8 cellular contexts compared by ENCODE assay signal in genomic region chr1:63593887-63594617, GRCh38. TPM values are rescaled to one million over a fixed set of nuclear protein-coding genes. Genes with fewer than 3 reads are reported as not detected.
A peak's percentile ranks its signal among the peaks of the same experiment; 100 is the strongest.
DNase-seq lines count a peak whose midpoint lies in the region; ATAC-seq and TF ChIP-seq lines count a peak whose summit lies in the region.

No MANE protein-coding gene starts in this region.

- peak overlapping the region; percentile 59 to 95 (median 86) for H3K4me3 ChIP-seq in dorsolateral prefrontal cortex

- peak; percentile 56 for ATAC-seq in HG02943 (IDR thresholded peaks at IDR 0.05; ENCODE audit: low read depth, unreplicated experiment)

- intact Hi-C loops in dorsolateral prefrontal cortex (cut with DNase I), result loop anchor here in 1 of 2 donors (1.0 kb wide), 1 partner anchor 71 kb away; the partner anchor contains the start of genes EFCAB7 and ITGB3BP

- no peak for TF ChIP-seq CTCF in dorsolateral prefrontal cortex (IDR thresholded peaks at IDR 0.05 in 54 of 56, conservative IDR thresholded peaks at IDR 0.05 in 2 of 56; ENCODE audit: low read depth in 1 of 56, partially characterized antibody in 56 of 56)

- H3K27me3 ChIP-seq in dorsolateral prefrontal cortex, result no peaks in the 10 kb centered on the region

- DNase-seq in NCI-H1436 (lab: John Stamatoyannopoulos, UW), result peak; percentile 33
- no peak for DNase-seq in NCI-H1436 treated with DMSO at 0.1 percent for 48 hours (lab: John Stamatoyannopoulos, UW)
- peak; percentile 29 for DNase-seq in NCI-H2171 (lab: John Stamatoyannopoulos, UW)
- peak; percentile 54 to 70 for DNase-seq in activated CD4-positive, alpha-beta T cell treated with anti-CD3 and anti-CD28 coated beads, Interleukin-2, amount 50 U/mL, for 24 hours (ENCODE audit: low read depth in 1 of 2, low spot score in 1 of 2)
- DNase-seq in dorsolateral prefrontal cortex, result peak in 8 of 10 donors; percentile 30 to 68 (median 59)
- peak; percentile 15 to 34 for DNase-seq in lung microvascular endothelial cell (ENCODE audit: low read depth in 2 of 2)
- DNase-seq in stimulated activated CD8-positive, alpha-beta memory T cell treated with anti-CD3 and anti-CD28 coated beads, Interleukin-12 subunit alpha, Interleukin-12 subunit beta, amount 100 ng/mL, for 24 hours (ENCODE audit: extremely low read depth), result peak; percentile 44

- H3K27ac ChIP-seq in dorsolateral prefrontal cortex, result peak overlapping the region; percentile 22 to 97 (median 91)

RNA-seq across cellular contexts. Expression of gene PGM1, which starts 0.8 kb away (rescaled TPM):
- total RNA-seq in dorsolateral prefrontal cortex, result 10 to 100 TPM; 25.8 to 77.5 (median 44.4) TPM
- total RNA-seq in lung microvascular endothelial cell, result 28.8 and 36.1 TPM in 2 replicates
